In genomic region chr2:8304821-8305766, GRCh38 we compare ENCODE assay signal across 1 cellular context.
TF ChIP-seq lines count a peak whose summit lies in the region.

No MANE protein-coding gene starts in this region.

TF ChIP-seq in GM23338, 12 proteins besides CTCF, POLR2A, EP300 and RAD21 (continued from another document):
- TF ChIP-seq, protein P1, sequence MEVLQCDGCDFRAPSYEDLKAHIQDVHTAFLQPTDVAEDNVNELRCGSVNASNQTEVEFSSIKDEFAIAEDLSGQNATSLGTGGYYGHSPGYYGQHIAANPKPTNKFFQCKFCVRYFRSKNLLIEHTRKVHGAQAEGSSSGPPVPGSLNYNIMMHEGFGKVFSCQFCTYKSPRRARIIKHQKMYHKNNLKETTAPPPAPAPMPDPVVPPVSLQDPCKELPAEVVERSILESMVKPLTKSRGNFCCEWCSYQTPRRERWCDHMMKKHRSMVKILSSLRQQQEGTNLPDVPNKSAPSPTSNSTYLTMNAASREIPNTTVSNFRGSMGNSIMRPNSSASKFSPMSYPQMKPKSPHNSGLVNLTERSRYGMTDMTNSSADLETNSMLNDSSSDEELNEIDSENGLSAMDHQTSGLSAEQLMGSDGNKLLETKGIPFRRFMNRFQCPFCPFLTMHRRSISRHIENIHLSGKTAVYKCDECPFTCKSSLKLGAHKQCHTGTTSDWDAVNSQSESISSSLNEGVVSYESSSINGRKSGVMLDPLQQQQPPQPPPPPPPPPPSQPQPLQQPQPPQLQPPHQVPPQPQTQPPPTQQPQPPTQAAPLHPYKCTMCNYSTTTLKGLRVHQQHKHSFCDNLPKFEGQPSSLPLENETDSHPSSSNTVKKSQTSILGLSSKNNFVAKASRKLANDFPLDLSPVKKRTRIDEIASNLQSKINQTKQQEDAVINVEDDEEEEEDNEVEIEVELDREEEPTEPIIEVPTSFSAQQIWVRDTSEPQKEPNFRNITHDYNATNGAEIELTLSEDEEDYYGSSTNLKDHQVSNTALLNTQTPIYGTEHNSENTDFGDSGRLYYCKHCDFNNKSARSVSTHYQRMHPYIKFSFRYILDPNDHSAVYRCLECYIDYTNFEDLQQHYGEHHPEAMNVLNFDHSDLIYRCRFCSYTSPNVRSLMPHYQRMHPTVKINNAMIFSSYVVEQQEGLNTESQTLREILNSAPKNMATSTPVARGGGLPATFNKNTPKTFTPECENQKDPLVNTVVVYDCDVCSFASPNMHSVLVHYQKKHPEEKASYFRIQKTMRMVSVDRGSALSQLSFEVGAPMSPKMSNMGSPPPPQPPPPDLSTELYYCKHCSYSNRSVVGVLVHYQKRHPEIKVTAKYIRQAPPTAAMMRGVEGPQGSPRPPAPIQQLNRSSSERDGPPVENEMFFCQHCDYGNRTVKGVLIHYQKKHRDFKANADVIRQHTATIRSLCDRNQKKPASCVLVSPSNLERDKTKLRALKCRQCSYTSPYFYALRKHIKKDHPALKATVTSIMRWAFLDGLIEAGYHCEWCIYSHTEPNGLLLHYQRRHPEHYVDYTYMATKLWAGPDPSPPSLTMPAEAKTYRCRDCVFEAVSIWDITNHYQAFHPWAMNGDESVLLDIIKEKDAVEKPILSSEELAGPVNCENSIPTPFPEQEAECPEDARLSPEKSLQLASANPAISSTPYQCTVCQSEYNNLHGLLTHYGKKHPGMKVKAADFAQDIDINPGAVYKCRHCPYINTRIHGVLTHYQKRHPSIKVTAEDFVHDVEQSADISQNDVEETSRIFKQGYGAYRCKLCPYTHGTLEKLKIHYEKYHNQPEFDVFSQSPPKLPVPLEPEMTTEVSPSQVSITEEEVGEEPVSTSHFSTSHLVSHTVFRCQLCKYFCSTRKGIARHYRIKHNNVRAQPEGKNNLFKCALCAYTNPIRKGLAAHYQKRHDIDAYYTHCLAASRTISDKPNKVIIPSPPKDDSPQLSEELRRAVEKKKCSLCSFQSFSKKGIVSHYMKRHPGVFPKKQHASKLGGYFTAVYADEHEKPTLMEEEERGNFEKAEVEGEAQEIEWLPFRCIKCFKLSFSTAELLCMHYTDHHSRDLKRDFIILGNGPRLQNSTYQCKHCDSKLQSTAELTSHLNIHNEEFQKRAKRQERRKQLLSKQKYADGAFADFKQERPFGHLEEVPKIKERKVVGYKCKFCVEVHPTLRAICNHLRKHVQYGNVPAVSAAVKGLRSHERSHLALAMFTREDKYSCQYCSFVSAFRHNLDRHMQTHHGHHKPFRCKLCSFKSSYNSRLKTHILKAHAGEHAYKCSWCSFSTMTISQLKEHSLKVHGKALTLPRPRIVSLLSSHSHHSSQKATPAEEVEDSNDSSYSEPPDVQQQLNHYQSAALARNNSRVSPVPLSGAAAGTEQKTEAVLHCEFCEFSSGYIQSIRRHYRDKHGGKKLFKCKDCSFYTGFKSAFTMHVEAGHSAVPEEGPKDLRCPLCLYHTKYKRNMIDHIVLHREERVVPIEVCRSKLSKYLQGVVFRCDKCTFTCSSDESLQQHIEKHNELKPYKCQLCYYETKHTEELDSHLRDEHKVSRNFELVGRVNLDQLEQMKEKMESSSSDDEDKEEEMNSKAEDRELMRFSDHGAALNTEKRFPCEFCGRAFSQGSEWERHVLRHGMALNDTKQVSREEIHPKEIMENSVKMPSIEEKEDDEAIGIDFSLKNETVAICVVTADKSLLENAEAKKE (CRISPR knock-in tag; IDR thresholded peaks at IDR 0.05): no peak
- TF ChIP-seq EZH2 (IDR thresholded peaks at IDR 0.05; ENCODE audit: low read depth, unreplicated experiment): no peak
